Comparison of ENCODE assay signal across 13 cellular contexts in genomic region chr2:24973812-24974211, GRCh38. TPM values are rescaled to one million over a fixed set of nuclear protein-coding genes. Genes with fewer than 3 reads are reported as not detected.
DNase-seq lines count a peak whose midpoint lies in the region; ATAC-seq, FAIRE-seq and TF ChIP-seq lines count a peak whose summit lies in the region.
"Had no signal": no experiment of that assay in that cellular context is flagged by ENCODE, and none has a peak within 500 bp of the region (broad histone marks: within the 10 kb centered on the region; RNA-seq: fewer than 3 reads in every experiment).

No MANE protein-coding gene starts in this region.

- POLR2A ChIA-PET in activated CD4-positive, alpha-beta T cell treated with anti-CD3 and anti-CD28 coated beads for 36 hours (lab: Charles Lee): interaction anchor here (0.6 kb wide), 2 partner anchors 58 to 1420 kb away, joined by 3 to 9 read pairs; no protein-coding TSS in a partner anchor
- POLR2A ChIA-PET in IMR-90 (lab: Charles Lee; ENCODE audit: unreplicated experiment): no interaction called here
- POLR2A ChIA-PET in K562 (lab: Yijun Ruan, JAX): interaction anchor here (1.7 kb wide), 1 partner anchor 13 kb away, joined by 5 read pairs; no protein-coding TSS in a partner anchor

- H4K8ac ChIP-seq in IMR-90 (ENCODE audit: low read depth in 2 of 2, low read length in 2 of 2): no peak overlapping the region

- TF ChIP-seq POLR2A in IMR-90 (IDR thresholded peaks at IDR 0.05; ENCODE audit: low read depth, low read length): no peak
- no peak for TF ChIP-seq POLR2A in K562 (conservative IDR thresholded peaks at IDR 0.05)

- in situ Hi-C loops in IMR-90 (cut with MboI; ENCODE audit: low sequenced_read_pairs): no loop called here
- in situ Hi-C loops in K562 (cut with MboI): no loop called here

- H4K20me1 ChIP-seq in IMR-90 (ENCODE audit: insufficient read depth, low read length): no peaks in the 10 kb centered on the region
- H4K20me1 ChIP-seq in K562 (replicated peaks; ENCODE audit: control insufficient read depth, insufficient read depth, low read length): no peaks in the 10 kb centered on the region

- no peak for DNase-seq in activated CD4-positive, alpha-beta T cell treated with anti-CD3 and anti-CD28 coated beads for 36 hours
- DNase-seq in activated CD4-positive, alpha-beta T cell treated with anti-CD3 and anti-CD28 coated beads, Interleukin-2, amount 50 U/mL, for 1 hour: no peak
- DNase-seq in IMR-90 (no peak), K562 (ENCODE audit: extremely low read depth in 1 of 4, low spot score in 3 of 4) (peak in 3 of 4 experiments; percentile 21 to 48 (median 33)), psoas muscle (no peak), GM19240 (ENCODE audit: insufficient read length, low spot score) (no peak), islet precursor cell (no peak)
- DNase-seq in activated CD8-positive, alpha-beta memory T cell treated with anti-CD3 and anti-CD28 coated beads, Interleukin-2, amount 50 U/mL, for 4 hours: no peak
- DNase-seq: amniotic stem cell, NCI-H1092 treated with DMSO at 0.1 percent for 48 hours, NCI-H2171 treated with DMSO at 0.1 percent for 48 hours, SIG-M5 had no signal

- no peak overlapping the region for H3K4ac ChIP-seq in IMR-90 (ENCODE audit: low read depth, low read length)

- peaks cover 14 to 26% of the 10 kb centered on the region in 2 experiments; a peak in 3 of 4 replicates for H3K79me1 ChIP-seq in IMR-90 (ENCODE audit: low read depth in 1 of 2, low read length in 2 of 2)

- no peak overlapping the region for H4K5ac ChIP-seq in IMR-90 (ENCODE audit: low read depth, low read length)

- H3K79me2 ChIP-seq in K562 (ENCODE audit: control insufficient read depth, insufficient read depth, low read length): peaks cover 35% of the 10 kb centered on the region

- H2BK5ac ChIP-seq in IMR-90 (ENCODE audit: low read depth, low read length, poor library complexity, severe bottlenecking): no peak overlapping the region

- no CpG with 5 or more reads among the region's 4 CpGs for WGBS in IMR-90 (ENCODE audit: extremely low coverage in 2 of 2, insufficient read length in 1 of 2), 2 experiments
- WGBS in K562 (ENCODE audit: insufficient coverage, low coverage, missing lambda C conversion rate): 23% methylated on average over 4 of the region's 4 CpGs
- 73 to 90% (median 78%) methylated on average over 4 of the region's 4 CpGs for WGBS in psoas muscle, 3 donors

- no peaks in the 10 kb centered on the region for H3K36me3 ChIP-seq in IMR-90 (ENCODE audit: control insufficient read depth, insufficient read depth, low read length)
- no peaks in the 10 kb centered on the region for H3K36me3 ChIP-seq in K562 (ENCODE audit: control insufficient read depth, insufficient read depth, low read length)
- H3K36me3 ChIP-seq in psoas muscle (ENCODE audit: insufficient read depth in 1 of 2, low read depth in 1 of 2): no peaks in the 10 kb centered on the region

- TF ChIP-seq CTCF in IMR-90 (conservative IDR thresholded peaks at IDR 0.05; ENCODE audit: low read depth, low read length): no peak
- TF ChIP-seq CTCF in K562 (IDR thresholded peaks at IDR 0.05 in 2 of 3, conservative IDR thresholded peaks at IDR 0.05 in 1 of 3; ENCODE audit: insufficient read depth in 2 of 3, low read depth in 1 of 3, low read length in 3 of 3): no peak
- no peak for TF ChIP-seq CTCF in psoas muscle (IDR thresholded peaks at IDR 0.05)

- H3K4me1 ChIP-seq in IMR-90 (ENCODE audit: control insufficient read depth, insufficient read depth, low read length): no peaks in the 10 kb centered on the region
- peaks cover 6 to 25% of the 10 kb centered on the region in 2 experiments for H3K4me1 ChIP-seq in K562 (replicated peaks in 1 of 2; ENCODE audit: control insufficient read depth in 2 of 2, insufficient read depth in 2 of 2, low read length in 2 of 2)
- H3K4me1 ChIP-seq in psoas muscle: peaks cover 6% of the 10 kb centered on the region

- H2AK5ac ChIP-seq in IMR-90 (ENCODE audit: low read depth, low read length): no peak overlapping the region

- no peak overlapping the region for H4K91ac ChIP-seq in IMR-90 (ENCODE audit: insufficient read depth, low read depth, low read length)

- no peak overlapping the region for H2BK120ac ChIP-seq in IMR-90 (ENCODE audit: low read depth, low read length)

- H3K23ac ChIP-seq in IMR-90 (ENCODE audit: low read depth, low read length): no peak overlapping the region

- H3K27me3 ChIP-seq in IMR-90 (ENCODE audit: control insufficient read depth, insufficient read depth, low read length) (no peaks in the 10 kb centered on the region), K562 (ENCODE audit: control insufficient read depth in 2 of 2, insufficient read depth in 2 of 2, low read length in 2 of 2) (no peaks in the 10 kb centered on the region), psoas muscle (ENCODE audit: insufficient read depth in 3 of 3, low read length in 2 of 3) (no peaks in the 10 kb centered on the region)

- peaks cover 24% of the 10 kb centered on the region for H3K4me1 Mint-ChIP-seq in activated CD4-positive, alpha-beta T cell treated with anti-CD3 and anti-CD28 coated beads for 36 hours

- no peak overlapping the region for H3K18ac ChIP-seq in IMR-90 (ENCODE audit: low read depth, low read length)

- no peak overlapping the region for H3K4me3 Mint-ChIP-seq in activated CD4-positive, alpha-beta T cell treated with anti-CD3 and anti-CD28 coated beads for 36 hours

- CTCF ChIA-PET in activated CD4-positive, alpha-beta T cell treated with anti-CD3 and anti-CD28 coated beads for 36 hours (lab: Charles Lee): interaction anchor here (0.5 to 2.2 kb wide), 8 partner anchors 11 to 767 kb away, joined by 3 to 25 read pairs (median 4); no protein-coding TSS in a partner anchor
- CTCF ChIA-PET in IMR-90 (lab: Yijun Ruan, JAX): interaction anchor here (2.1 kb wide), 1 partner anchor 223 kb away, joined by 14 read pairs; no protein-coding TSS in a partner anchor
- CTCF ChIA-PET in K562 (lab: Yijun Ruan, JAX; ENCODE audit: low intra/inter-chr PET ratio): interaction anchor here (2.1 to 4.7 kb wide), 2 partner anchors 156 to 223 kb away, joined by 6 to 33 read pairs; no protein-coding TSS in a partner anchor

- TF ChIP-seq RAD21 in IMR-90 (IDR thresholded peaks at IDR 0.05; ENCODE audit: low read length) (no peak), K562 (CRISPR knock-in tag; conservative IDR thresholded peaks at IDR 0.05 in 1 of 2, IDR thresholded peaks at IDR 0.05 in 1 of 2) (no peak)

- H2BK20ac ChIP-seq in IMR-90 (ENCODE audit: low read depth, low read length): no peak overlapping the region

- dilution Hi-C loops in IMR-90 (cut with HindIII; ENCODE audit: low sequenced_read_pairs, unreplicated experiment): no loop called here

- 0 out of 2 replicates have a peak overlapping the region, but pooled peaks have one; percentile 25 for H3K9ac ChIP-seq in IMR-90 (ENCODE audit: low read depth, low read length)
- no peak overlapping the region; a peak in 1 of 4 replicates for H3K9ac ChIP-seq in K562 (ENCODE audit: insufficient read depth in 1 of 2, low read depth in 2 of 2, low read length in 2 of 2)

- no peak overlapping the region for H2AFZ ChIP-seq in IMR-90 (replicated peaks; ENCODE audit: low read length, poor library complexity)
- peak overlapping the region; percentile 60 for H2AFZ ChIP-seq in K562 (ENCODE audit: low read depth, low read length)

- H3K4me3 ChIP-seq in IMR-90 (ENCODE audit: insufficient read depth, low read depth, low read length) (no peak overlapping the region), K562 (no peak overlapping the region), psoas muscle (no peak overlapping the region)

- H3K9me1 ChIP-seq in IMR-90 (ENCODE audit: insufficient read depth, low read length): no peaks in the 10 kb centered on the region
- no peaks in the 10 kb centered on the region for H3K9me1 ChIP-seq in K562 (ENCODE audit: control insufficient read depth, insufficient read depth, low read length)

- H3K27ac ChIP-seq in IMR-90 (ENCODE audit: insufficient read depth, low read length) (no peak overlapping the region), K562 (ENCODE audit: extremely low read depth, low read depth, low read length) (no peak overlapping the region), psoas muscle (peak overlapping the region; percentile 99)

- H3K9me3 ChIP-seq in IMR-90 (ENCODE audit: control insufficient read depth, insufficient read depth, low read length): no peaks in the 10 kb centered on the region
- no peaks in the 10 kb centered on the region for H3K9me3 ChIP-seq in K562 (replicated peaks; ENCODE audit: control insufficient read depth, insufficient read depth, low read depth, low read length)
- H3K9me3 ChIP-seq in psoas muscle: no peaks in the 10 kb centered on the region

- H3K27ac Mint-ChIP-seq in activated CD4-positive, alpha-beta T cell treated with anti-CD3 and anti-CD28 coated beads for 36 hours: peak overlapping the region; percentile 73

- H3K4me2 ChIP-seq in IMR-90 (ENCODE audit: low read depth, low read length) (no peak overlapping the region), K562 (ENCODE audit: insufficient read depth, low read length) (peak overlapping the region; percentile 43)

- BruUV-seq in IMR-90 (replicated peaks; lab: Mats Ljungman, UMichigan): no TSS peak
- no TSS peak for BruUV-seq in K562 (replicated peaks; lab: Mats Ljungman, UMichigan)

- intact Hi-C loops in activated CD4-positive, alpha-beta T cell treated with anti-CD3 and anti-CD28 coated beads for 36 hours (cut with DNase I, micrococcal nuclease): loop anchor here in 1 of 2 experiments (2.0 to 5.0 kb wide), 5 partner anchors 243 to 1268 kb away; partner anchors contain the start of genes ATAD2B, HADHA and HADHB
- intact Hi-C loops in IMR-90 (cut with micrococcal nuclease): loop anchor here (5.0 kb wide), 3 partner anchors 68 to 562 kb away; partner anchors contain the start of gene EFR3B
- intact Hi-C loops in K562 (cut with micrococcal nuclease): loop anchor here (5.0 to 10.0 kb wide), 3 partner anchors 52 to 559 kb away; partner anchors contain the start of gene ADCY3
- intact Hi-C loops in psoas muscle (cut with DNase I): loop anchor here in 1 of 2 donors (2.0 to 10.0 kb wide), 2 partner anchors 71 to 157 kb away; partner anchors contain the start of gene EFR3B

- no peak overlapping the region for H3K56ac ChIP-seq in IMR-90 (ENCODE audit: extremely low read depth, insufficient read depth, low read length)

- no peak for ATAC-seq in activated CD4-positive, alpha-beta T cell treated with anti-CD3 and anti-CD28 coated beads for 36 hours
- no peak for ATAC-seq in IMR-90 (ENCODE audit: low read depth)
- no peak for ATAC-seq in K562
- no peak for ATAC-seq in psoas muscle

- H3K27me3 Mint-ChIP-seq in activated CD4-positive, alpha-beta T cell treated with anti-CD3 and anti-CD28 coated beads for 36 hours: no peaks in the 10 kb centered on the region
- H3K27me3 Mint-ChIP-seq: IgD-negative memory B cell had no signal

- no peak overlapping the region for H2AK9ac ChIP-seq in IMR-90 (replicated peaks; ENCODE audit: low read depth, low read length, poor library complexity)

- no peak overlapping the region for H2BK15ac ChIP-seq in IMR-90 (ENCODE audit: low read depth, low read length)

- FAIRE-seq in K562 (lab: Jason Lieb, UNC): peak; percentile 64

- H3K14ac ChIP-seq in IMR-90 (replicated peaks; ENCODE audit: low read depth, low read length): no peak overlapping the region

- no peaks in the 10 kb centered on the region for H3K36me3 Mint-ChIP-seq in activated CD4-positive, alpha-beta T cell treated with anti-CD3 and anti-CD28 coated beads for 36 hours (ENCODE audit: low read depth)
- H3K36me3 Mint-ChIP-seq: IgD-negative memory B cell had no signal

- H3K9me3 Mint-ChIP-seq in activated CD4-positive, alpha-beta T cell treated with anti-CD3 and anti-CD28 coated beads for 36 hours (ENCODE audit: low read depth): no peaks in the 10 kb centered on the region
- H3K9me3 Mint-ChIP-seq: IgD-negative memory B cell had no signal

- peak; percentile 32; the same call in 1 of the 2 replicates for TF ChIP-seq EP300 in K562 (IDR thresholded peaks at IDR 0.05; ENCODE audit: low read length)

RNA-seq across cellular contexts. Expression of gene DNAJC27, which starts 2.1 kb away (rescaled TPM):
- 1 to 10 TPM; 5.9 to 6.6 TPM for total RNA-seq in activated CD4-positive, alpha-beta T cell treated with anti-CD3 and anti-CD28 coated beads for 36 hours
- total RNA-seq in IMR-90 (2012; rRNA removed) (2.0 and 2.8 TPM in 2 replicates), K562 (2014; rRNA removed) (1.6 and 3.0 TPM in 2 replicates), K562 (2014; rRNA removed; fragmentation: Illumina TruSeq; extraction: Trizol) (3.2 TPM in 2 replicates), K562 (2015; rRNA removed; fragmentation: Illumina TruSeq; extraction: Trizol) (2.8 and 4.0 TPM in 2 replicates), K562 (2021) (2.4 and 2.8 TPM in 2 replicates), psoas muscle (1 to 10 TPM; 4.6 to 8.2 (median 7.1) TPM)
- polyA plus RNA-seq in IMR-90 (2012; rRNA removed) (1.3 and 1.6 TPM in 2 replicates), K562 (2011; rRNA removed) (3.8 and 4.3 TPM in 2 replicates), K562 (2014; fragmentation: Illumina TruSeq; extraction: Trizol) (2.3 and 3.0 TPM in 2 replicates), K562 (2014; fragmentation: Nextera tagmentation; extraction: Ambion mirVana) (1 to 10 TPM in 1 of 2 experiments, under 1 TPM in 1; 0.53 to 1.1 TPM), K562 (2014; rRNA removed) (3.2 and 5.9 TPM in 2 replicates), psoas muscle (1 to 10 TPM; 3.3 to 7.6 (median 4.2) TPM)
- 0.29 and 0.40 TPM in 2 replicates for polyA plus RNA-seq in IMR-90 (2012; cell fraction: cytosol; rRNA removed)
- polyA plus RNA-seq in IMR-90 (2012; cell fraction: nucleus; rRNA removed; ENCODE audit: low replicate concordance): 0.67 and 4.9 TPM in 2 replicates
- total RNA-seq in K562 (2011; cell fraction: chromatin; rRNA removed; ENCODE audit: low replicate concordance): 4.1 and 14.7 TPM in 2 replicates
- 4.2 and 4.5 TPM in 2 replicates for total RNA-seq in K562 (2011; cell fraction: nucleolus; rRNA removed)
- total RNA-seq in K562 (2011; cell fraction: nucleoplasm; rRNA removed): 8.4 and 12.7 TPM in 2 replicates
- 0.60 and 2.4 TPM in 2 replicates for polyA plus RNA-seq in K562 (2011; cell fraction: cytosol; rRNA removed)
- 6.5 and 7.5 TPM in 2 replicates for polyA plus RNA-seq in K562 (2011; cell fraction: nucleus; rRNA removed)
- polyA plus RNA-seq in K562 (2012): 1.3 and 1.8 TPM in 2 replicates
- polyA minus RNA-seq in K562 (2011; rRNA and poly(A)+ RNA removed): 4.4 and 10.4 TPM in 2 replicates
- 0.46 and 2.7 TPM in 2 replicates for polyA minus RNA-seq in K562 (2011; cell fraction: cytosol; rRNA and poly(A)+ RNA removed)
- polyA minus RNA-seq in K562 (2011; cell fraction: nucleus; rRNA and poly(A)+ RNA removed): 6.6 and 8.4 TPM in 2 replicates

RNA-seq across cellular contexts. Expression of gene ADCY3, which starts 53.8 kb away (rescaled TPM):
- total RNA-seq in activated CD4-positive, alpha-beta T cell treated with anti-CD3 and anti-CD28 coated beads for 36 hours: 10 to 100 TPM; 59.5 to 92.8 TPM
- 16.4 and 17.4 TPM in 2 replicates for total RNA-seq in IMR-90 (2012; rRNA removed)
- polyA plus RNA-seq in IMR-90 (2012; rRNA removed): 46.1 and 50.4 TPM in 2 replicates
- 52.5 and 55.2 TPM in 2 replicates for polyA plus RNA-seq in IMR-90 (2012; cell fraction: cytosol; rRNA removed)
- 83.7 and 123 TPM in 2 replicates for polyA plus RNA-seq in IMR-90 (2012; cell fraction: nucleus; rRNA removed; ENCODE audit: low replicate concordance)
- 110 and 220 TPM in 2 replicates for total RNA-seq in K562 (2011; cell fraction: chromatin; rRNA removed; ENCODE audit: low replicate concordance)
- 147 and 161 TPM in 2 replicates for total RNA-seq in K562 (2011; cell fraction: nucleolus; rRNA removed)
- 106 and 109 TPM in 2 replicates for total RNA-seq in K562 (2011; cell fraction: nucleoplasm; rRNA removed)
- 21.8 and 34.0 TPM in 2 replicates for total RNA-seq in K562 (2014; rRNA removed)
- total RNA-seq in K562 (2014; rRNA removed; fragmentation: Illumina TruSeq; extraction: Trizol): 23.8 and 26.3 TPM in 2 replicates
- total RNA-seq in K562 (2015; rRNA removed; fragmentation: Illumina TruSeq; extraction: Trizol): 20.2 and 21.5 TPM in 2 replicates
- 51.5 and 54.8 TPM in 2 replicates for total RNA-seq in K562 (2021)
- polyA plus RNA-seq in K562 (2011; rRNA removed): 36.6 and 39.0 TPM in 2 replicates
- 34.9 and 56.0 TPM in 2 replicates for polyA plus RNA-seq in K562 (2011; cell fraction: cytosol; rRNA removed)
- polyA plus RNA-seq in K562 (2011; cell fraction: nucleus; rRNA removed): 171 and 243 TPM in 2 replicates
- 27.9 and 41.6 TPM in 2 replicates for polyA plus RNA-seq in K562 (2012)
- polyA plus RNA-seq in K562 (2014; fragmentation: Illumina TruSeq; extraction: Trizol): 42.6 and 45.5 TPM in 2 replicates
- polyA plus RNA-seq in K562 (2014; fragmentation: Nextera tagmentation; extraction: Ambion mirVana): 1 to 10 TPM; 1.5 to 2.6 TPM
- 40.9 and 47.0 TPM in 2 replicates for polyA plus RNA-seq in K562 (2014; rRNA removed)
- polyA minus RNA-seq in K562 (2011; rRNA and poly(A)+ RNA removed): 47.4 and 65.5 TPM in 2 replicates
- 22.6 and 27.7 TPM in 2 replicates for polyA minus RNA-seq in K562 (2011; cell fraction: cytosol; rRNA and poly(A)+ RNA removed)
- polyA minus RNA-seq in K562 (2011; cell fraction: nucleus; rRNA and poly(A)+ RNA removed): 45.9 and 47.4 TPM in 2 replicates
- total RNA-seq in psoas muscle: 10 to 100 TPM; 12.1 to 15.2 (median 12.9) TPM
- polyA plus RNA-seq in psoas muscle: 1 to 10 TPM; 9.2 to 10.0 (median 9.5) TPM

Comparison
In these comparisons a context has a peak if more than half of its experiments do, and no peak if none do; other contexts are left out.
1. DNase-seq: peak in K562 (3 of 4); none in activated CD4-positive, alpha-beta T cell treated with anti-CD3 and anti-CD28 coated beads for 36 hours (single experiment), activated CD4-positive, alpha-beta T cell treated with anti-CD3 and anti-CD28 coated beads, Interleukin-2, amount 50 U/mL, for 1 hour (single experiment), IMR-90 (single experiment), psoas muscle (0 of 2), GM19240 (single experiment), islet precursor cell (single experiment) and activated CD8-positive, alpha-beta memory T cell treated with anti-CD3 and anti-CD28 coated beads, Interleukin-2, amount 50 U/mL, for 4 hours (single experiment).